Comparison of ENCODE assay signal across 8 cellular contexts in genomic region chr2:148643998-148644884, GRCh38. TPM values are rescaled to one million over a fixed set of nuclear protein-coding genes. Genes with fewer than 3 reads are reported as not detected.
DNase-seq lines count a peak whose midpoint lies in the region; ATAC-seq, FAIRE-seq and TF ChIP-seq lines count a peak whose summit lies in the region.

EPC2 (plus strand) TSS chr2:148644751; CDS start chr2:148645018, 267 bp downstream.

- ATAC-seq in activated naive CD8-positive, alpha-beta T cell treated with anti-CD3 and anti-CD28 coated beads, Interleukin-2, amount 10 ng/mL, durations not matched to agents 7 days and 5 days (ENCODE audit: low read depth) = peak; percentile 55
- peak; percentile 93 for ATAC-seq in Right ventricle myocardium inferior
- peak; percentile 84 to 90 (median 88) for ATAC-seq in pancreas

- H3K27me3 ChIP-seq in SU-DHL-6 (ENCODE audit: low read length) (no peaks in the 10 kb centered on the region), pancreas (no peaks in the 10 kb centered on the region), thyroid gland (no peaks in the 10 kb centered on the region)

- H3K36me3 Mint-ChIP-seq in activated naive CD8-positive, alpha-beta T cell treated with anti-CD3 and anti-CD28 coated beads, Interleukin-2, amount 10 ng/mL, durations not matched to agents 7 days and 5 days = peaks cover 6% of the 10 kb centered on the region

- peak within 1 kb of the TSS; percentile 93 for H3K27ac Mint-ChIP-seq in activated naive CD8-positive, alpha-beta T cell treated with anti-CD3 and anti-CD28 coated beads, Interleukin-2, amount 10 ng/mL, durations not matched to agents 7 days and 5 days

- H3K36me3 ChIP-seq in SU-DHL-6 (ENCODE audit: low read length) (no peaks in the 10 kb centered on the region), pancreas (no peaks in the 10 kb centered on the region), thyroid gland (no peaks in the 10 kb centered on the region)

- peak within 1 kb of the TSS; percentile 98 for H3K4me3 Mint-ChIP-seq in activated naive CD8-positive, alpha-beta T cell treated with anti-CD3 and anti-CD28 coated beads, Interleukin-2, amount 10 ng/mL, durations not matched to agents 7 days and 5 days

- peaks cover 5% of the 10 kb centered on the region for H3K27me3 Mint-ChIP-seq in activated naive CD8-positive, alpha-beta T cell treated with anti-CD3 and anti-CD28 coated beads, Interleukin-2, amount 10 ng/mL, durations not matched to agents 7 days and 5 days

- peaks cover 17% of the 10 kb centered on the region for H4K20me1 ChIP-seq in SU-DHL-6 (ENCODE audit: low read depth, low read length)

- H3K9ac ChIP-seq in SU-DHL-6 (ENCODE audit: low read length) = peak within 1 kb of the TSS; percentile 75

- H3K27ac ChIP-seq in SU-DHL-6 (ENCODE audit: low read depth, low read length) (peak within 1 kb of the TSS; percentile 80), pancreas (peak within 1 kb of the TSS; percentile 99 to 100 (median 100)), thyroid gland (peak within 1 kb of the TSS; percentile 99 to 100 (median 100))

- no peaks in the 10 kb centered on the region for H3K9me3 Mint-ChIP-seq in activated naive CD8-positive, alpha-beta T cell treated with anti-CD3 and anti-CD28 coated beads, Interleukin-2, amount 10 ng/mL, durations not matched to agents 7 days and 5 days

- peak within 1 kb of the TSS; percentile 66 for H3K4me2 ChIP-seq in SU-DHL-6 (ENCODE audit: low read depth, low read length, poor library complexity, severe bottlenecking)

- intact Hi-C loops in Right ventricle myocardium inferior (cut with DNase I) = loop anchor here (2.0 to 10.0 kb wide), 3 partner anchors 29 to 619 kb away; partner anchors contain the start of genes MBD5 and ORC4
- intact Hi-C loops in pancreas (cut with DNase I) = no loop called here
- intact Hi-C loops in thyroid gland (cut with DNase I) = no loop called here

- no peak for TF ChIP-seq CTCF in SU-DHL-6 (IDR thresholded peaks at IDR 0.05; ENCODE audit: insufficient read depth, low read length, poor library complexity, severe bottlenecking)
- TF ChIP-seq CTCF in pancreas (IDR thresholded peaks at IDR 0.05) = no peak
- TF ChIP-seq CTCF in thyroid gland (IDR thresholded peaks at IDR 0.05) = no peak

- H3K4me1 ChIP-seq in pancreas (peaks cover 0 to 8% (median 0%) of the 10 kb centered on the region in 3 donors), thyroid gland (peaks cover 24 to 35% of the 10 kb centered on the region in 2 donors)

- H3K4me3 ChIP-seq in GM08714 (ENCODE audit: low read length) = peak within 1 kb of the TSS; percentile 98
- peak within 1 kb of the TSS; percentile 88 for H3K4me3 ChIP-seq in SU-DHL-6 (ENCODE audit: insufficient read depth, low read length, poor library complexity, severe bottlenecking)
- H3K4me3 ChIP-seq in pancreas = peak within 1 kb of the TSS; percentile 78 to 88 (median 84)
- H3K4me3 ChIP-seq in thyroid gland (replicated peaks in 1 of 3) = peak within 1 kb of the TSS; percentile 85 to 96 (median 90)

- peaks cover 22% of the 10 kb centered on the region for H3K4me1 Mint-ChIP-seq in activated naive CD8-positive, alpha-beta T cell treated with anti-CD3 and anti-CD28 coated beads, Interleukin-2, amount 10 ng/mL, durations not matched to agents 7 days and 5 days

- H3K9me2 ChIP-seq in SU-DHL-6 (replicated peaks; ENCODE audit: insufficient read depth, low read length) = no peaks in the 10 kb centered on the region

- FAIRE-seq in pancreas (lab: Jason Lieb, UNC) = no peak

- H2AFZ ChIP-seq in SU-DHL-6 (ENCODE audit: low read depth, low read length, severe bottlenecking) = peak within 1 kb of the TSS; percentile 93

- DNase-seq in HEK293T (ENCODE audit: extremely low spot score) (peak; percentile 82), NAMALWA (ENCODE audit: low spot score) (peak; percentile 83), Right ventricle myocardium inferior (ENCODE audit: missing footprints) (peak; percentile 95), pancreas (peak; percentile 88 to 96 (median 90)), thyroid gland (peak; percentile 86 to 88)
- peak; percentile 94 for DNase-seq in activated naive CD8-positive, alpha-beta T cell treated with anti-CD3 and anti-CD28 coated beads, Interleukin-2, amount 10 ng/mL, durations not matched to agents 7 days and 5 days

- 0 to 1% methylated on average over 46 to 94 of the region's 94 CpGs for WGBS in pancreas, 2 donors
- 0 to 2% methylated on average over 12 to 40 of the region's 94 CpGs for WGBS in thyroid gland, 2 donors

- no peaks in the 10 kb centered on the region; the same call in 1 of the 2 replicates for H3F3A ChIP-seq in SU-DHL-6 (ENCODE audit: insufficient read depth)

- peak in 1 of 2 donors; percentile 39 for TF ChIP-seq POLR2A in thyroid gland (IDR thresholded peaks at IDR 0.05)

- POLR2A ChIA-PET in HEK293T (lab: Yijun Ruan, JAX) = no interaction called here
- POLR2A ChIA-PET in activated naive CD8-positive, alpha-beta T cell treated with anti-CD3 and anti-CD28 coated beads, Interleukin-2, amount 10 ng/mL, durations not matched to agents 7 days and 5 days (lab: Charles Lee) = interaction anchor here (0.6 to 1.5 kb wide), 6 partner anchors 11 to 623 kb away, joined by 3 to 9 read pairs (median 4); partner anchors contain the start of genes MBD5 and ORC4

- H3K9me3 ChIP-seq in SU-DHL-6 (ENCODE audit: insufficient read depth, low read length) (no peaks in the 10 kb centered on the region), pancreas (no peaks in the 10 kb centered on the region), thyroid gland (no peaks in the 10 kb centered on the region)

- peaks cover 39% of the 10 kb centered on the region for H3K79me2 ChIP-seq in SU-DHL-6 (ENCODE audit: insufficient read depth, low read length)

- CTCF ChIA-PET in HEK293T (lab: Yijun Ruan, JAX) = interaction anchor here (0.6 kb wide), 2 partner anchors 29 to 372 kb away, joined by 3 read pairs; no protein-coding TSS in a partner anchor

TF ChIP-seq in HEK293T, 16 proteins besides CTCF, POLR2A, EP300 and RAD21:
- TF ChIP-seq TARDBP (IDR thresholded peaks at IDR 0.05) (no peak), ELF4 (IDR thresholded peaks at IDR 0.05) (0 out of 2 replicates have a peak, but pooled peaks have one; percentile 25), CTBP1 (IDR thresholded peaks at IDR 0.05; ENCODE audit: borderline replicate concordance) (peak; percentile 45)

RNA-seq across cellular contexts. Expression of gene EPC2, which starts in this region (rescaled TPM):
- 10 to 100 TPM; 39.2 to 45.2 TPM for total RNA-seq in activated naive CD8-positive, alpha-beta T cell treated with anti-CD3 and anti-CD28 coated beads, Interleukin-2, amount 10 ng/mL, durations not matched to agents 7 days and 5 days
- total RNA-seq in Right ventricle myocardium inferior = 18.6 TPM
- 10 to 100 TPM; 10.1 to 17.7 (median 13.0) TPM for total RNA-seq in pancreas
- polyA plus RNA-seq in pancreas = 1 to 10 TPM; 3.1 to 9.1 TPM
- total RNA-seq in thyroid gland = 10 to 100 TPM; 37.9 to 55.3 (median 44.1) TPM

Comparison
In these comparisons a context has a peak if more than half of its experiments do, and no peak if none do; other contexts are left out.
1. Peak in every context shown above with its lines: DNase-seq, ATAC-seq, H3K4me3 ChIP-seq and H3K27ac ChIP-seq.